Comparison of ENCODE assay signal across 10 cellular contexts in the genomic region with DNA sequence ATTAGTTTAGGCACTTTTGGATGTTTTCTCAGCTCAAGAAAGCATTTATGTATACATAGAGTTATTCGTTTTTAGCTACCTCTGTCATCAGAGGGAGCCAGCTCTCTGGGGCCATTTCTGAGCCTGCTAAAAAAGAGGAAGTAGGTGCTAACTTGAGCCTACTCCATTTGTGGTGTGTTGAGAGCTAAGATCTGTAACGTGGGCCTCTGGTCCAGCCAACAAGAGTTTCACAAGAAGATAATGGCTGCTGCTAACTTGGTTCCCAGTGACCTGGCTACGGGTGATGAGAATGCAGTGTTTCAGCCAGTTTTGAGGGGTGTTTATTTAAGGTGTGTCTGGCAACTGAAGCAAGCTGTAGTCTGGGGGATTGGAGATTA.
DNase-seq lines count a peak whose midpoint lies in the region; ATAC-seq lines count a peak whose summit lies in the region.
"Had no signal": no experiment of that assay in that cellular context is flagged by ENCODE, and none has a peak within 500 bp of the region (broad histone marks: within the 10 kb centered on the region; RNA-seq: fewer than 3 reads in every experiment).

No MANE protein-coding gene starts in this region.

- H3K4me3 Mint-ChIP-seq in naive thymus-derived CD8-positive, alpha-beta T cell: no peak overlapping the region

- H4K20me1 ChIP-seq in BLaER1: peaks cover 13% of the 10 kb centered on the region; the same call in 1 of the 2 replicates

- H3K27me3 ChIP-seq in BLaER1 (no peaks in the 10 kb centered on the region), H7 (ENCODE audit: control insufficient read depth, insufficient read depth, low read length) (no peaks in the 10 kb centered on the region)
- H3K27me3 ChIP-seq: upper lobe of left lung had no signal

- H3K36me3 ChIP-seq in BLaER1: peaks cover 22% of the 10 kb centered on the region; the same call in 1 of the 2 replicates
- H3K36me3 ChIP-seq in H7 (replicated peaks; ENCODE audit: control insufficient read depth, insufficient read depth, low read length): no peaks in the 10 kb centered on the region
- H3K36me3 ChIP-seq: upper lobe of left lung had no signal

- H3K4me2 ChIP-seq in BLaER1: peak overlapping the region; percentile 90

- H3K27me3 Mint-ChIP-seq in naive thymus-derived CD8-positive, alpha-beta T cell: no peaks in the 10 kb centered on the region

- peaks cover 75% of the 10 kb centered on the region for H3K4me1 ChIP-seq in BLaER1

- peaks cover 31% of the 10 kb centered on the region for H3K9me3 ChIP-seq in BLaER1

- ATAC-seq in GM19328 (IDR thresholded peaks at IDR 0.05; ENCODE audit: unreplicated experiment) (peak; percentile 78), HG03025 (IDR thresholded peaks at IDR 0.05; ENCODE audit: low FRiP score, unreplicated experiment) (peak; percentile 68), Right ventricle myocardium inferior (no peak)
- ATAC-seq in naive thymus-derived CD8-positive, alpha-beta T cell: no peak

- intact Hi-C loops in Right ventricle myocardium inferior (cut with DNase I): no loop called here

- H3K9me3 Mint-ChIP-seq in naive thymus-derived CD8-positive, alpha-beta T cell: peaks cover 7 to 23% (median 20%) of the 10 kb centered on the region in 9 donors

- POLR2A ChIA-PET in naive thymus-derived CD8-positive, alpha-beta T cell (lab: Charles Lee): no interaction called here

- no peak overlapping the region for H3K9ac ChIP-seq in BLaER1

- peak overlapping the region; percentile 56 for H3K27ac ChIP-seq in BLaER1
- H3K27ac ChIP-seq: upper lobe of left lung had no signal

- H3K27ac Mint-ChIP-seq in naive thymus-derived CD8-positive, alpha-beta T cell: no peak overlapping the region

- peaks cover 0 to 59% (median 2%) of the 10 kb centered on the region in 4 donors for H3K4me1 Mint-ChIP-seq in naive thymus-derived CD8-positive, alpha-beta T cell

- DNase-seq in NOMO-1 treated with dmso at 0.1 percent for 144 hours (lab: John Stamatoyannopoulos, UW; ENCODE audit: unreplicated experiment) (peak; percentile 85), Right ventricle myocardium inferior (ENCODE audit: missing footprints) (no peak), NCI-H2227 treated with DMSO at 0.1 percent for 48 hours (lab: John Stamatoyannopoulos, UW) (no peak), H7 (no peak)
- DNase-seq in naive thymus-derived CD8-positive, alpha-beta T cell: no peak
- DNase-seq: NK-92 treated with Interleukin-12 subunit alpha and Interleukin-12 subunit beta, amount 100 ng/mL, for 24 hours; upper lobe of left lung had no signal

- peaks cover 0 to 16% (median 16%) of the 10 kb centered on the region in 3 donors for H3K36me3 Mint-ChIP-seq in naive thymus-derived CD8-positive, alpha-beta T cell

- H3K4me3 ChIP-seq in BLaER1: no peak overlapping the region
- H3K4me3 ChIP-seq in H7 (ENCODE audit: insufficient read depth, low read depth, low read length): no peak overlapping the region
- H3K4me3 ChIP-seq: upper lobe of left lung had no signal

Comparison
In these comparisons a context has a peak if more than half of its experiments do, and no peak if none do; other contexts are left out.
1. ATAC-seq: peak in GM19328 (single experiment) and HG03025 (single experiment); none in Right ventricle myocardium inferior (single experiment) and naive thymus-derived CD8-positive, alpha-beta T cell (0 of 2).